Comparison of ENCODE assay signal across 2 cellular contexts in genomic region chr2:168699834-168700417, GRCh38.
A peak's percentile ranks its signal among the peaks of the same experiment; 100 is the strongest.
TF ChIP-seq lines count a peak whose summit lies in the region.

No MANE protein-coding gene starts in this region.

TF ChIP-seq in SK-N-SH treated with all-trans-retinoic acid at 6 μM for 48 hours, 23 proteins besides CTCF, POLR2A, EP300 and RAD21 (continued from another document):
- TF ChIP-seq OSR1 (CRISPR knock-in tag; IDR thresholded peaks at IDR 0.05): no peak
- TF ChIP-seq ZNF565 (CRISPR knock-in tag; conservative IDR thresholded peaks at IDR 0.05; ENCODE audit: low read depth): no peak
- no peak for TF ChIP-seq TCF4 (CRISPR knock-in tag; IDR thresholded peaks at IDR 0.05; ENCODE audit: borderline replicate concordance)
- no peak for TF ChIP-seq POU6F1 (CRISPR knock-in tag; IDR thresholded peaks at IDR 0.05; ENCODE audit: borderline replicate concordance, low read depth)
- TF ChIP-seq ISL1 (CRISPR knock-in tag; IDR thresholded peaks at IDR 0.05): peak; percentile 25; the same call in 1 of the 2 replicates
- no peak for TF ChIP-seq TSHZ2 (CRISPR knock-in tag; IDR thresholded peaks at IDR 0.05)
- TF ChIP-seq BACH2 (CRISPR knock-in tag; IDR thresholded peaks at IDR 0.05; ENCODE audit: borderline replicate concordance): no peak

TF ChIP-seq in GM23338, 12 proteins besides CTCF, POLR2A, EP300 and RAD21 (continued from another document):
- TF ChIP-seq REST (IDR thresholded peaks at IDR 0.05; ENCODE audit: unreplicated experiment) (no peak), STAT1 (IDR thresholded peaks at IDR 0.05; ENCODE audit: unreplicated experiment) (no peak), ZNF331 (CRISPR knock-in tag; IDR thresholded peaks at IDR 0.05; ENCODE audit: low read depth) (no peak), EZH2phosphoT487 (IDR thresholded peaks at IDR 0.05; ENCODE audit: unreplicated experiment) (no peak), ETS1 (IDR thresholded peaks at IDR 0.05) (no peak), EZH2 (IDR thresholded peaks at IDR 0.05; ENCODE audit: low read depth, unreplicated experiment) (no peak), NANOG (IDR thresholded peaks at IDR 0.05; ENCODE audit: borderline replicate concordance) (no peak), JUNB (IDR thresholded peaks at IDR 0.05; ENCODE audit: unreplicated experiment) (no peak)
